ENCODE assay signal across 19 cellular contexts in genomic region chr2:70011335-70011734, GRCh38. TPM values are rescaled to one million over a fixed set of nuclear protein-coding genes. Genes with fewer than 3 reads are reported as not detected.
DNase-seq lines count a peak whose midpoint lies in the region; ATAC-seq and TF ChIP-seq lines count a peak whose summit lies in the region.
"Had no signal": no experiment of that assay in that cellular context is flagged by ENCODE, and none has a peak within 500 bp of the region (broad histone marks: within the 10 kb centered on the region; RNA-seq: fewer than 3 reads in every experiment).

No MANE protein-coding gene starts in this region.

- TF ChIP-seq CTCF in H9 (conservative IDR thresholded peaks at IDR 0.05) = no peak
- no peak for TF ChIP-seq CTCF in colonic mucosa (IDR thresholded peaks at IDR 0.05)
- no peak for TF ChIP-seq CTCF in neutrophil (IDR thresholded peaks at IDR 0.05)
- TF ChIP-seq CTCF in coronary artery (IDR thresholded peaks at IDR 0.05) = no peak

- peaks cover 15% of the 10 kb centered on the region for H3K4me1 Mint-ChIP-seq in T-helper 1 cell treated with Interleukin-12 subunit alpha and Interleukin-12 subunit beta and Interleukin-4 antibody, amounts not matched to agents 30 μg/mL and 1 μg/mL, for 36 hours (ENCODE audit: low read depth)
- peaks cover 10 to 11% of the 10 kb centered on the region in 2 experiments for H3K4me1 Mint-ChIP-seq in H9

- H3K4ac ChIP-seq in H9 (ENCODE audit: low read depth, low read length) = no peak overlapping the region

- no peaks in the 10 kb centered on the region for H3K23me2 ChIP-seq in H9 (ENCODE audit: insufficient read length, low read depth, low read length, poor library complexity, severe bottlenecking)

- H3K18ac ChIP-seq in H9 (ENCODE audit: insufficient read length, low read depth, low read length) = no peak overlapping the region

- intact Hi-C loops in colonic mucosa (cut with DNase I) = no loop called here

- no peaks in the 10 kb centered on the region for H4K20me1 ChIP-seq in H9 (ENCODE audit: control insufficient read depth, insufficient read depth, insufficient read length)

- WGBS in H9 (ENCODE audit: extremely low coverage, insufficient read length, low lambda C conversion rate) = no CpG with 5 or more reads among the region's 4 CpGs

- no peak overlapping the region for H2AK5ac ChIP-seq in H9 (ENCODE audit: insufficient read length, low read length)

- H3K27me3 ChIP-seq in H9 (ENCODE audit: insufficient read depth, low read length) = no peaks in the 10 kb centered on the region
- no peaks in the 10 kb centered on the region for H3K27me3 ChIP-seq in colonic mucosa
- no peaks in the 10 kb centered on the region for H3K27me3 ChIP-seq in neutrophil
- H3K27me3 ChIP-seq: BLaER1 treated with 17β-estradiol and CSF1 and Interleukin-3, amounts not matched to agents 10 nM and 100 nM had no signal

- no peak overlapping the region for H2AFZ ChIP-seq in H9 (ENCODE audit: low read length)
- H2AFZ ChIP-seq: GM23248, PC-9 had no signal

- H2BK120ac ChIP-seq in H9 (ENCODE audit: low read depth, low read length, poor library complexity, severe bottlenecking) = no peak overlapping the region

- no peak overlapping the region for H3K56ac ChIP-seq in H9 (ENCODE audit: insufficient read length, low read depth, low read length)

- no peak overlapping the region for H3K4me3 ChIP-seq in colonic mucosa
- H3K4me3 ChIP-seq in neutrophil (ENCODE audit: low read depth in 1 of 2, low read length in 1 of 2) = peak overlapping the region in 1 of 2 experiments; percentile 4
- H3K4me3 ChIP-seq in coronary artery = no peak overlapping the region
- H3K4me3 ChIP-seq: BLaER1 treated with 17β-estradiol and CSF1 and Interleukin-3, amounts not matched to agents 10 nM and 100 nM; GM23248; PC-9 had no signal

- H3K14ac ChIP-seq in H9 (ENCODE audit: insufficient read depth, low read length) = no peak overlapping the region

- no peak overlapping the region for H2BK5ac ChIP-seq in H9 (ENCODE audit: insufficient read length, low read length)

- H3K36me3 ChIP-seq in colonic mucosa = no peaks in the 10 kb centered on the region
- H3K36me3 ChIP-seq in neutrophil = peaks cover 74% of the 10 kb centered on the region

- no peak overlapping the region for H3K9ac ChIP-seq in H9 (ENCODE audit: extremely low read depth, insufficient read length, low read length)
- H3K9ac ChIP-seq in colonic mucosa (ENCODE audit: low read depth in 2 of 2, low read length in 2 of 2) = no peak overlapping the region
- H3K9ac ChIP-seq: GM23248 had no signal

- no peak overlapping the region for H2BK12ac ChIP-seq in H9 (ENCODE audit: insufficient read length, low read depth, low read length)

- H2BK20ac ChIP-seq in H9 (ENCODE audit: low read depth, low read length, poor library complexity, severe bottlenecking) = no peak overlapping the region

- H3K4me2 ChIP-seq in H9 (ENCODE audit: insufficient read depth, insufficient read length, low read length) = no peak overlapping the region
- H3K4me2 ChIP-seq: PC-9 had no signal

- no peaks in the 10 kb centered on the region for H3K27me3 Mint-ChIP-seq in T-helper 1 cell treated with Interleukin-12 subunit alpha and Interleukin-12 subunit beta and Interleukin-4 antibody, amounts not matched to agents 30 μg/mL and 1 μg/mL, for 36 hours (ENCODE audit: low read depth)
- no peaks in the 10 kb centered on the region for H3K27me3 Mint-ChIP-seq in H9 (ENCODE audit: low read depth)

- H3K23ac ChIP-seq in H9 (ENCODE audit: insufficient read length, low read depth, low read length) = no peak overlapping the region

- H3K79me1 ChIP-seq in H9 (ENCODE audit: insufficient read depth, low read depth, low read length, poor library complexity, severe bottlenecking) = no peaks in the 10 kb centered on the region

- peaks cover 11% of the 10 kb centered on the region for H3K9me3 Mint-ChIP-seq in T-helper 1 cell treated with Interleukin-12 subunit alpha and Interleukin-12 subunit beta and Interleukin-4 antibody, amounts not matched to agents 30 μg/mL and 1 μg/mL, for 36 hours
- no peaks in the 10 kb centered on the region for H3K9me3 Mint-ChIP-seq in H9

- H4K91ac ChIP-seq in H9 (ENCODE audit: insufficient read length, low read depth, low read length) = no peak overlapping the region

- no peaks in the 10 kb centered on the region for H3K79me2 ChIP-seq in H9 (ENCODE audit: insufficient read depth, low read length)

- no peak overlapping the region for H4K8ac ChIP-seq in H9 (replicated peaks; ENCODE audit: insufficient read length, low read depth, low read length)

- ATAC-seq in esophagus mucosa = no peak

- H3K27ac Mint-ChIP-seq in T-helper 1 cell treated with Interleukin-12 subunit alpha and Interleukin-12 subunit beta and Interleukin-4 antibody, amounts not matched to agents 30 μg/mL and 1 μg/mL, for 36 hours = peak overlapping the region; percentile 34
- peak overlapping the region in 2 of 3 experiments; percentile 4 to 38; a peak in 1 of 7 replicates for H3K27ac Mint-ChIP-seq in H9

- H2BK15ac ChIP-seq in H9 (ENCODE audit: low read depth, low read length) = no peak overlapping the region

- H3K4me3 Mint-ChIP-seq in T-helper 1 cell treated with Interleukin-12 subunit alpha and Interleukin-12 subunit beta and Interleukin-4 antibody, amounts not matched to agents 30 μg/mL and 1 μg/mL, for 36 hours = no peak overlapping the region
- no peak overlapping the region for H3K4me3 Mint-ChIP-seq in H9

- H3K27ac ChIP-seq in H9 (ENCODE audit: insufficient read length, low read depth, low read length) (no peak overlapping the region), colonic mucosa (peak overlapping the region; percentile 93), neutrophil (peak overlapping the region; percentile 84), coronary artery (no peak overlapping the region)
- H3K27ac ChIP-seq: GM23248, PC-9 had no signal

- no peaks in the 10 kb centered on the region for H3K9me3 ChIP-seq in H9 (ENCODE audit: control insufficient read depth, low read depth, low read length)
- H3K9me3 ChIP-seq in colonic mucosa = no peaks in the 10 kb centered on the region
- no peaks in the 10 kb centered on the region for H3K9me3 ChIP-seq in neutrophil
- H3K9me3 ChIP-seq: Caco-2 had no signal

- peaks cover 2% of the 10 kb centered on the region; the same call in 1 of the 2 replicates for H3K4me1 ChIP-seq in H9 (ENCODE audit: insufficient read depth, low read length)
- peaks cover 5% of the 10 kb centered on the region for H3K4me1 ChIP-seq in colonic mucosa
- H3K4me1 ChIP-seq in neutrophil (ENCODE audit: control insufficient read depth in 1 of 2, insufficient read depth in 1 of 2, low read depth in 1 of 2, low read length in 1 of 2) = peaks cover 86 to 87% of the 10 kb centered on the region in 2 experiments

- DNase-seq in T-helper 1 cell (no peak), H9 (no peak), colonic mucosa (no peak), NCI-H2107 (lab: John Stamatoyannopoulos, UW) (no peak), coronary artery (ENCODE audit: low spot score) (no peak)
- DNase-seq: 8988T, Caco-2, DMS79, GM23248, KG1, NCI-H1048, NCI-H146, NCI-H2081 treated with DMSO at 0.1 percent for 48 hours, NCI-H69, PC-9 had no signal

- H3T11ph ChIP-seq in H9 (ENCODE audit: low read length) = no peak overlapping the region

- peaks cover 21% of the 10 kb centered on the region for H3K36me3 Mint-ChIP-seq in T-helper 1 cell treated with Interleukin-12 subunit alpha and Interleukin-12 subunit beta and Interleukin-4 antibody, amounts not matched to agents 30 μg/mL and 1 μg/mL, for 36 hours (ENCODE audit: low read depth)
- peaks cover 0 to 4% (median 2%) of the 10 kb centered on the region in 3 experiments; a peak in 3 of 7 replicates for H3K36me3 Mint-ChIP-seq in H9 (ENCODE audit: insufficient read depth in 1 of 3, low read depth in 3 of 3)

- no peak overlapping the region for H4K5ac ChIP-seq in H9 (ENCODE audit: insufficient read length, low read depth, low read length)

RNA-seq across cellular contexts. Expression of gene ASPRV1, which starts 49.9 kb away (rescaled TPM):
- 0.57 and 0.64 TPM in 2 replicates for total RNA-seq in H9 (2021)
- total RNA-seq in colonic mucosa = under 1 TPM; 0.40 to 0.82 TPM
- 0.16 TPM for total RNA-seq in esophagus mucosa

Comparison
In these comparisons a context has a peak if more than half of its experiments do, and no peak if none do; other contexts are left out.
1. H3K27ac ChIP-seq: peak in colonic mucosa (single experiment) and neutrophil (single experiment); none in H9 (single experiment) and coronary artery (0 of 2).